In the genomic region with DNA sequence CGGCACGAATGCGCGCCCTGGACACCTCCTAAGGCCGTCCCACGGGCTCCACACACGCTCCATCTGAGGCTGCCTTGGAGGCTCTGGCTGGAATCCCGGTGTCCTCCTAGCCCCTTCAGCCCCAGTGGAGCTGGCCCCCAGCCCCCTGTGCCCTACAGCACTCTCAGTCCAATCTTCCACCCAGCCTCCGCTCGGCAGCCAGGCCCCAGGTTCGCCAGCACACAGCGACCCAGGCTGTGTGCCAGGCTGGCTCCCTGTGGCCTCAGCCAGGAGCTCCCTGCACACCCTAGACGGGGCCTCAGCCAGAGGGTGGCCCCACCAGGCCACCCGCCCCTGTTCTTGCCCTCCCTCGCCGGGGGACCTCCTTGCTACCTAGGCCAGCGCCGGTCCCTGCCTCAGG, we compare ENCODE assay signal across 15 cellular contexts.
"Had no signal": no experiment of that assay in that cellular context is flagged by ENCODE, and none has a peak within 500 bp of the region (broad histone marks: within the 10 kb centered on the region; RNA-seq: fewer than 3 reads in every experiment).

No MANE protein-coding gene starts in this region.

- H3K9me3 ChIP-seq: mucosa of descending colon, pancreas, transverse colon, uterus had no signal

- H3K4me1 Mint-ChIP-seq: activated CD8-positive, alpha-beta memory T cell treated with anti-CD3 and anti-CD28 coated beads, Interleukin-2, amount 10 ng/mL, durations not matched to agents 7 days and 5 days; naive thymus-derived CD4-positive, alpha-beta T cell had no signal

- H3K36me3 Mint-ChIP-seq: activated CD8-positive, alpha-beta memory T cell treated with anti-CD3 and anti-CD28 coated beads, Interleukin-2, amount 10 ng/mL, durations not matched to agents 7 days and 5 days; activated naive CD8-positive, alpha-beta T cell had no signal

- H3K27me3 ChIP-seq: pancreas, transverse colon, uterus had no signal

- H3K4me1 ChIP-seq: pancreas, transverse colon, uterus had no signal

- H3K4me3 Mint-ChIP-seq: activated CD8-positive, alpha-beta memory T cell treated with anti-CD3 and anti-CD28 coated beads, Interleukin-2, amount 10 ng/mL, durations not matched to agents 7 days and 5 days; activated naive CD8-positive, alpha-beta T cell; naive thymus-derived CD4-positive, alpha-beta T cell; T-helper 2 cell treated with Interferon-gamma antibody and Interleukin-4, amounts not matched to agents 5 μg/mL and 100 μg/mL, for 36 hours had no signal

- H3K27ac ChIP-seq: pancreas, SK-N-MC, uterus had no signal

- H3K27ac Mint-ChIP-seq: activated CD8-positive, alpha-beta memory T cell treated with anti-CD3 and anti-CD28 coated beads, Interleukin-2, amount 10 ng/mL, durations not matched to agents 7 days and 5 days; activated naive CD8-positive, alpha-beta T cell; naive thymus-derived CD4-positive, alpha-beta T cell; T-helper 2 cell treated with Interferon-gamma antibody and Interleukin-4, amounts not matched to agents 5 μg/mL and 100 μg/mL, for 36 hours had no signal

- H3K36me3 ChIP-seq: uterus had no signal

- ATAC-seq: activated CD8-positive, alpha-beta memory T cell treated with anti-CD3 and anti-CD28 coated beads, Interleukin-2, amount 10 ng/mL, durations not matched to agents 7 days and 5 days; mucosa of descending colon; naive thymus-derived CD4-positive, alpha-beta T cell; pancreas had no signal

- H3K9me3 Mint-ChIP-seq: T-helper 2 cell treated with Interferon-gamma antibody and Interleukin-4, amounts not matched to agents 5 μg/mL and 100 μg/mL, for 36 hours had no signal

- H3K27me3 Mint-ChIP-seq: activated CD8-positive, alpha-beta memory T cell treated with anti-CD3 and anti-CD28 coated beads, Interleukin-2, amount 10 ng/mL, durations not matched to agents 7 days and 5 days; activated naive CD8-positive, alpha-beta T cell; naive thymus-derived CD4-positive, alpha-beta T cell had no signal

- H3K4me3 ChIP-seq: mucosa of descending colon, pancreas, SK-N-MC, transverse colon, uterus had no signal

- DNase-seq: activated CD4-positive, alpha-beta T cell treated with anti-CD3 and anti-CD28 coated beads, Interleukin-2, amount 50 U/mL, for 48 hours; activated CD8-positive, alpha-beta memory T cell treated with anti-CD3 and anti-CD28 coated beads, Interleukin-2, amount 10 ng/mL, durations not matched to agents 7 days and 5 days; amniotic stem cell; foreskin melanocyte; kidney; mesenchymal stem cell; mucosa of descending colon; naive thymus-derived CD4-positive, alpha-beta T cell; stimulated activated naive CD4-positive, alpha-beta T cell; transverse colon; uterus had no signal
